9 cellular contexts compared by ENCODE assay signal in genomic region chr22:39437836-39438704, GRCh38. TPM values are rescaled to one million over a fixed set of nuclear protein-coding genes. Genes with fewer than 3 reads are reported as not detected.
A peak's percentile ranks its signal among the peaks of the same experiment; 100 is the strongest.
DNase-seq lines count a peak whose midpoint lies in the region; ATAC-seq and TF ChIP-seq lines count a peak whose summit lies in the region.
"Had no signal": no experiment of that assay in that cellular context is flagged by ENCODE, and none has a peak within 500 bp of the region (broad histone marks: within the 10 kb centered on the region; RNA-seq: fewer than 3 reads in every experiment).

No MANE protein-coding gene starts in this region.

- ATAC-seq in heart right ventricle = peak in 4 of 8 donors; percentile 2 to 13 (median 4)
- no peak for ATAC-seq in naive thymus-derived CD4-positive, alpha-beta T cell
- no peak for ATAC-seq in GM18868 (IDR thresholded peaks at IDR 0.05; ENCODE audit: unreplicated experiment)

- peaks cover 0 to 5% (median 0%) of the 10 kb centered on the region in 5 donors for H3K36me3 Mint-ChIP-seq in naive thymus-derived CD4-positive, alpha-beta T cell

- H3K27ac ChIP-seq in heart right ventricle (peak overlapping the region in 3 of 10 donors; percentile 12 to 57 (median 17)), coronary artery (no peak overlapping the region), vagina (no peak overlapping the region)
- no peak overlapping the region for H3K27ac ChIP-seq in naive thymus-derived CD4-positive, alpha-beta T cell (ENCODE audit: low read depth, low read length)

- no peaks in the 10 kb centered on the region for H3K9me3 ChIP-seq in heart right ventricle
- H3K9me3 ChIP-seq in naive thymus-derived CD4-positive, alpha-beta T cell (ENCODE audit: control insufficient read depth in 2 of 3, low read length in 3 of 3) = no peaks in the 10 kb centered on the region
- H3K9me3 ChIP-seq in vagina = no peaks in the 10 kb centered on the region

- 44 to 47% methylated on average over 15 of the region's 15 CpGs for WGBS in heart right ventricle, 2 donors

- intact Hi-C loops in heart right ventricle (cut with DNase I) = loop anchor here in 2 of 10 donors (5.0 to 10.0 kb wide), 2 partner anchors 54 to 57 kb away; no protein-coding TSS in a partner anchor
- intact Hi-C loops in cardiac septum (cut with DNase I) = no loop called here
- intact Hi-C loops in naive thymus-derived CD4-positive, alpha-beta T cell (cut with micrococcal nuclease) = loop anchor here in 1 of 2 donors (1.0 to 5.0 kb wide), 4 partner anchors 34 to 95 kb away; partner anchors contain the start of gene TAB1
- intact Hi-C loops in vagina (cut with DNase I) = no loop called here

- CTCF ChIA-PET in naive thymus-derived CD4-positive, alpha-beta T cell (lab: Charles Lee) = interaction anchor here (0.6 to 1.1 kb wide), 5 partner anchors 20 to 119 kb away, joined by 3 to 5 read pairs (median 3); partner anchors contain the start of genes RPL3 and TAB1

- H3K36me3 ChIP-seq in heart right ventricle (peaks cover 0 to 17% (median 0%) of the 10 kb centered on the region in 9 donors), vagina (no peaks in the 10 kb centered on the region)
- peaks cover 0 to 11% (median 0%) of the 10 kb centered on the region in 3 experiments for H3K36me3 ChIP-seq in naive thymus-derived CD4-positive, alpha-beta T cell (ENCODE audit: control insufficient read depth in 2 of 3, insufficient read depth in 3 of 3, low read length in 3 of 3)

- H3K27me3 ChIP-seq in heart right ventricle = peaks cover 0 to 13% (median 0%) of the 10 kb centered on the region in 7 donors
- peaks cover 0 to 4% of the 10 kb centered on the region in 2 donors for H3K27me3 ChIP-seq in naive thymus-derived CD4-positive, alpha-beta T cell (ENCODE audit: control insufficient read depth in 2 of 2, insufficient read depth in 2 of 2, low read length in 2 of 2)
- H3K27me3 ChIP-seq in vagina = no peaks in the 10 kb centered on the region

- TF ChIP-seq POLR2A in vagina (IDR thresholded peaks at IDR 0.05) = no peak

- H3K27me3 Mint-ChIP-seq in naive thymus-derived CD4-positive, alpha-beta T cell = peaks cover 0 to 10% (median 7%) of the 10 kb centered on the region in 5 donors

- no peak overlapping the region for H3K27ac Mint-ChIP-seq in naive thymus-derived CD4-positive, alpha-beta T cell

- H3K9me3 Mint-ChIP-seq in naive thymus-derived CD4-positive, alpha-beta T cell = no peaks in the 10 kb centered on the region

- peaks cover 0 to 19% (median 7%) of the 10 kb centered on the region in 7 donors for H3K4me1 Mint-ChIP-seq in naive thymus-derived CD4-positive, alpha-beta T cell

- POLR2A ChIA-PET in naive thymus-derived CD4-positive, alpha-beta T cell (lab: Charles Lee) = interaction anchor here (0.8 to 1.6 kb wide), 4 partner anchors 22 to 92 kb away, joined by 3 to 7 read pairs (median 4); no protein-coding TSS in a partner anchor

- peak overlapping the region in 6 of 10 donors; percentile 21 to 81 (median 66) for H3K4me3 Mint-ChIP-seq in naive thymus-derived CD4-positive, alpha-beta T cell

- H3K4me1 ChIP-seq in heart right ventricle (peaks cover 3 to 31% (median 19%) of the 10 kb centered on the region in 9 donors), vagina (peaks cover 13% of the 10 kb centered on the region)
- H3K4me1 ChIP-seq in naive thymus-derived CD4-positive, alpha-beta T cell (ENCODE audit: control insufficient read depth in 2 of 2, insufficient read depth in 2 of 2, low read length in 2 of 2) = peaks cover 0 to 11% of the 10 kb centered on the region in 2 donors

- H3K4me3 ChIP-seq in heart right ventricle (peak overlapping the region in 8 of 10 donors; percentile 5 to 45 (median 30)), coronary artery (peak overlapping the region; percentile 40), vagina (peak overlapping the region; percentile 22 to 35)
- H3K4me3 ChIP-seq in naive thymus-derived CD4-positive, alpha-beta T cell (ENCODE audit: low read length) = no peak overlapping the region

- no peak for DNase-seq in heart right ventricle
- no peak for DNase-seq in cardiac septum (ENCODE audit: low spot score)
- no peak for DNase-seq in coronary artery (ENCODE audit: low spot score)
- DNase-seq in naive thymus-derived CD4-positive, alpha-beta T cell = no peak
- no peak for DNase-seq in vagina (ENCODE audit: extremely low spot score in 2 of 2)
- no peak for DNase-seq in mucosa of gallbladder (ENCODE audit: low spot score)
- DNase-seq in OCI-M2 (lab: John Stamatoyannopoulos, UW; ENCODE audit: unreplicated experiment) = no peak
- DNase-seq: T1000 had no signal

- TF ChIP-seq CTCF in heart right ventricle (IDR thresholded peaks at IDR 0.05) (no peak), coronary artery (IDR thresholded peaks at IDR 0.05) (no peak), vagina (IDR thresholded peaks at IDR 0.05) (no peak)

RNA-seq across cellular contexts. Expression of gene MGAT3, which starts 18.7 kb away (rescaled TPM):
- 10 to 100 TPM in 1 of 10 donors, 1 to 10 TPM in 9; 1.8 to 14.0 (median 4.3) TPM for total RNA-seq in heart right ventricle
- polyA plus RNA-seq in heart right ventricle = 1 to 10 TPM; 1.8 to 2.9 TPM
- 24.1 TPM for total RNA-seq in cardiac septum
- total RNA-seq in naive thymus-derived CD4-positive, alpha-beta T cell = 1 to 10 TPM in 3 of 5 experiments, under 1 TPM in 2; 0.57 to 3.2 (median 1.0) TPM
- not detected for polyA plus RNA-seq in naive thymus-derived CD4-positive, alpha-beta T cell
- 0.98 TPM for total RNA-seq in vagina
- total RNA-seq in mucosa of gallbladder = 104 TPM

RNA-seq across cellular contexts. Expression of gene TAB1, which starts 38.5 kb away (rescaled TPM):
- total RNA-seq in heart right ventricle = 10 to 100 TPM; 15.8 to 21.0 (median 18.0) TPM
- 10 to 100 TPM; 13.6 to 17.5 TPM for polyA plus RNA-seq in heart right ventricle
- 20.6 TPM for total RNA-seq in cardiac septum
- 10 to 100 TPM; 27.7 to 51.5 (median 33.8) TPM for total RNA-seq in naive thymus-derived CD4-positive, alpha-beta T cell
- polyA plus RNA-seq in naive thymus-derived CD4-positive, alpha-beta T cell = 1 to 10 TPM; 4.3 to 5.1 TPM
- 25.5 TPM for total RNA-seq in vagina
- total RNA-seq in mucosa of gallbladder = 40.2 TPM
